In genomic region chr10:129440247-129440646, GRCh38 we compare ENCODE assay signal across 1 cellular context.
A peak's percentile ranks its signal among the peaks of the same experiment; 100 is the strongest.
TF ChIP-seq lines count a peak whose summit lies in the region.

No MANE protein-coding gene starts in this region.

TF ChIP-seq in HEK293, 187 proteins besides CTCF, POLR2A, EP300 and RAD21 (continued from another document):
- peak; percentile 56 for TF ChIP-seq ZNF398 (tag by site-specific recombination; IDR thresholded peaks at IDR 0.05)
- no peak for TF ChIP-seq ZNF248 (tag by site-specific recombination; IDR thresholded peaks at IDR 0.05)
- peak; percentile 81 for TF ChIP-seq ZNF391 (tag by site-specific recombination; IDR thresholded peaks at IDR 0.05; ENCODE audit: borderline replicate concordance, low read depth)
- TF ChIP-seq ZNF266 (tag by site-specific recombination; IDR thresholded peaks at IDR 0.05; ENCODE audit: low read depth), result no peak
- peak; percentile 57 for TF ChIP-seq ZNF18 (tag by site-specific recombination; IDR thresholded peaks at IDR 0.05)
- peak; percentile 92 for TF ChIP-seq ZNF10 (tag by site-specific recombination; IDR thresholded peaks at IDR 0.05)
- TF ChIP-seq KLF10 (tag by site-specific recombination; IDR thresholded peaks at IDR 0.05), result peak; percentile 70
- peak; percentile 73 for TF ChIP-seq PATZ1 (tag by site-specific recombination; IDR thresholded peaks at IDR 0.05)
- TF ChIP-seq GLI2 (tag by site-specific recombination; IDR thresholded peaks at IDR 0.05; ENCODE audit: borderline replicate concordance, low read depth), result peak; percentile 93
- TF ChIP-seq PBX3 (CRISPR knock-in tag; IDR thresholded peaks at IDR 0.05), result no peak
- TF ChIP-seq KLF8 (tag by site-specific recombination; IDR thresholded peaks at IDR 0.05), result peak; percentile 94
- TF ChIP-seq KLF1 (tag by site-specific recombination; IDR thresholded peaks at IDR 0.05), result peak; percentile 97
- no peak for TF ChIP-seq ZNF837 (tag by site-specific recombination; IDR thresholded peaks at IDR 0.05)
- TF ChIP-seq ZXDB (tag by site-specific recombination; IDR thresholded peaks at IDR 0.05), result peak; percentile 94
- no peak for TF ChIP-seq ZNF292 (tag by site-specific recombination; IDR thresholded peaks at IDR 0.05; ENCODE audit: borderline replicate concordance, low read depth)
- peak; percentile 91 for TF ChIP-seq ZIC2 (tag by site-specific recombination; IDR thresholded peaks at IDR 0.05)
- TF ChIP-seq GLIS1 (tag by site-specific recombination; IDR thresholded peaks at IDR 0.05), result peak; percentile 99
- no peak for TF ChIP-seq ZNF335 (tag by site-specific recombination; conservative IDR thresholded peaks at IDR 0.05)
- no peak for TF ChIP-seq ZNF513 (tag by site-specific recombination; IDR thresholded peaks at IDR 0.05)
- peak; percentile 89 for TF ChIP-seq ATF2 (tag by site-specific recombination; IDR thresholded peaks at IDR 0.05; ENCODE audit: low read depth)
- TF ChIP-seq TSHZ1 (tag by site-specific recombination; IDR thresholded peaks at IDR 0.05; ENCODE audit: borderline replicate concordance), result peak; percentile 98
- peak; percentile 59 for TF ChIP-seq ZFP69B (tag by site-specific recombination; IDR thresholded peaks at IDR 0.05)
- peak; percentile 95 for TF ChIP-seq EGR2 (tag by site-specific recombination; IDR thresholded peaks at IDR 0.05; ENCODE audit: low read depth)
- TF ChIP-seq ZNF19 (tag by site-specific recombination; IDR thresholded peaks at IDR 0.05; ENCODE audit: low read depth), result 0 out of 2 replicates have a peak, but pooled peaks have one; percentile 29
- no peak for TF ChIP-seq ZNF223 (tag by site-specific recombination; IDR thresholded peaks at IDR 0.05)
- peak; percentile 98 for TF ChIP-seq SCRT2 (tag by site-specific recombination; IDR thresholded peaks at IDR 0.05)
- TF ChIP-seq ZNF843 (tag by site-specific recombination; IDR thresholded peaks at IDR 0.05), result peak; percentile 99
- 0 out of 2 replicates have a peak, but pooled peaks have one; percentile 26 for TF ChIP-seq SP3 (tag by site-specific recombination; IDR thresholded peaks at IDR 0.05)
- peak; percentile 73 for TF ChIP-seq ZNF2 (tag by site-specific recombination; IDR thresholded peaks at IDR 0.05)
- TF ChIP-seq ZNF146 (tag by site-specific recombination; IDR thresholded peaks at IDR 0.05), result peak; percentile 85
- no peak for TF ChIP-seq ZNF140 (tag by site-specific recombination; IDR thresholded peaks at IDR 0.05)
- peak; percentile 88 for TF ChIP-seq ZFHX2 (tag by site-specific recombination; conservative IDR thresholded peaks at IDR 0.05)
- peak; percentile 93 for TF ChIP-seq ZBTB1 (tag by site-specific recombination; IDR thresholded peaks at IDR 0.05)
- TF ChIP-seq ZBTB8A (tag by site-specific recombination; IDR thresholded peaks at IDR 0.05), result peak; percentile 43; the same call in 1 of the 2 replicates
- peak; percentile 27; the same call in 1 of the 2 replicates for TF ChIP-seq ZSCAN4 (tag by site-specific recombination; IDR thresholded peaks at IDR 0.05)
- TF ChIP-seq HIC1 (tag by site-specific recombination; IDR thresholded peaks at IDR 0.05), result no peak
